In the genomic region with DNA sequence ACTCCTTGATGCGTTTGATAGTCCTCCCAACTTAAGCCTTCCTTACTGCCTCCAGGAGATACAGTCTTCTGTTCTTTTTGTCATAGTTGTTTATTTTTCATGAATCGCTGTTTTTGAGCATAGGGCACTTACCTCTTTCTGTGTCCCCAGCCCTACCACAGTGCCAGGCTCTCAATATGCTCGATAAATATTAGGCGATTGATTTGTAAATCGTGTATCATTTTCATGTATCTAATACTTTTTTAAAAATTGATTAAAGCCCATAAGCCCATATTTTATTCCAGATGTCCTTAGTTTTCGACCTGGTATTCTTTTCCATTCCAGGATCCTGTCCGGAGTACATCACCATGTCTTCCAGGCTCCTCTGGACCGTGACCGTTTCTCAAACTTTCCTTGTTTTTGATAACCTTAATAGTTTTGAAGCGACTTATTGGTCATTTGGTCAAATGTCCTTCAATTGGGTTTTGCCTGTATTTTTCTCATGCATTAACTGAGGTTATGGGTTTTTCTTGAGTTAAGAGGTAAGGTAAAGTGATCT, we compare ENCODE assay signal across 8 cellular contexts. TPM values are rescaled to one million over a fixed set of nuclear protein-coding genes. Genes with fewer than 3 reads are reported as not detected.
DNase-seq lines count a peak whose midpoint lies in the region; ATAC-seq and TF ChIP-seq lines count a peak whose summit lies in the region.

No MANE protein-coding gene starts in this region.

- ATAC-seq in GM19455 (IDR thresholded peaks at IDR 0.05; ENCODE audit: unreplicated experiment) (peak; percentile 39), HG03571 (IDR thresholded peaks at IDR 0.05; ENCODE audit: unreplicated experiment) (peak; percentile 16), GM21737 (IDR thresholded peaks at IDR 0.05; ENCODE audit: unreplicated experiment) (no peak)
- ATAC-seq in naive thymus-derived CD4-positive, alpha-beta T cell = no peak

- H3K27ac ChIP-seq in breast epithelium = peak overlapping the region; percentile 97 to 98
- peak overlapping the region; percentile 93 for H3K27ac ChIP-seq in naive thymus-derived CD4-positive, alpha-beta T cell (ENCODE audit: low read depth, low read length)

- peak overlapping the region; percentile 79 to 86 (median 80) for H3K4me3 ChIP-seq in breast epithelium
- peak overlapping the region; percentile 97 for H3K4me3 ChIP-seq in naive thymus-derived CD4-positive, alpha-beta T cell (ENCODE audit: low read length)

- CTCF ChIA-PET in naive thymus-derived CD4-positive, alpha-beta T cell (lab: Charles Lee) = no interaction called here

- TF ChIP-seq POLR2A in breast epithelium (IDR thresholded peaks at IDR 0.05) = no peak

- H3K4me3 Mint-ChIP-seq in CD14-positive monocyte = peak overlapping the region; percentile 94 to 99
- peak overlapping the region; percentile 95 to 99 (median 97) for H3K4me3 Mint-ChIP-seq in naive thymus-derived CD4-positive, alpha-beta T cell

- POLR2A ChIA-PET in naive thymus-derived CD4-positive, alpha-beta T cell (lab: Charles Lee) = interaction anchor here (0.7 to 1.8 kb wide), 6 partner anchors 16 to 1702 kb away, joined by 3 to 23 read pairs (median 4); a partner anchor contains a TSS

- DNase-seq in CD14-positive monocyte (ENCODE audit: low spot score) (no peak), breast epithelium (ENCODE audit: low spot score in 2 of 2) (no peak), SKM-1 treated with dmso at 0.1 percent for 144 hours (lab: John Stamatoyannopoulos, UW; ENCODE audit: unreplicated experiment) (no peak), DMS79 treated with DMSO at 0.1 percent for 48 hours (lab: John Stamatoyannopoulos, UW) (no peak)
- no peak for DNase-seq in naive thymus-derived CD4-positive, alpha-beta T cell

- TF ChIP-seq CTCF in CD14-positive monocyte (IDR thresholded peaks at IDR 0.05) (no peak), breast epithelium (IDR thresholded peaks at IDR 0.05) (no peak)

- no peaks in the 10 kb centered on the region for H3K4me1 ChIP-seq in breast epithelium
- peaks cover 20 to 36% of the 10 kb centered on the region in 2 donors for H3K4me1 ChIP-seq in naive thymus-derived CD4-positive, alpha-beta T cell (ENCODE audit: control insufficient read depth in 2 of 2, insufficient read depth in 2 of 2, low read length in 2 of 2)

- no peaks in the 10 kb centered on the region for H3K9me3 ChIP-seq in breast epithelium
- no peaks in the 10 kb centered on the region for H3K9me3 ChIP-seq in naive thymus-derived CD4-positive, alpha-beta T cell (ENCODE audit: control insufficient read depth in 2 of 3, low read length in 3 of 3)

- peaks cover under 1 to 11% (median 9%) of the 10 kb centered on the region in 3 donors for H3K27me3 Mint-ChIP-seq in CD14-positive monocyte (ENCODE audit: low read depth in 3 of 3)
- peaks cover 23 to 37% (median 33%) of the 10 kb centered on the region in 5 donors for H3K27me3 Mint-ChIP-seq in naive thymus-derived CD4-positive, alpha-beta T cell

- peaks cover 0 to 5% (median 0%) of the 10 kb centered on the region in 7 donors for H3K9me3 Mint-ChIP-seq in CD14-positive monocyte
- peaks cover 0 to 7% (median 0%) of the 10 kb centered on the region in 11 donors for H3K9me3 Mint-ChIP-seq in naive thymus-derived CD4-positive, alpha-beta T cell

- intact Hi-C loops in CD14-positive monocyte (cut with micrococcal nuclease) (loop anchor here in 1 of 2 donors (5.0 kb wide), 1 partner anchor 1699 kb away; a partner anchor contains a TSS), breast epithelium (cut with DNase I; ENCODE audit: low total_unique reads) (no loop called here)
- intact Hi-C loops in naive thymus-derived CD4-positive, alpha-beta T cell (cut with micrococcal nuclease) = loop anchor here (1.0 to 10.0 kb wide), 13 partner anchors 9 to 1821 kb away; a partner anchor contains a TSS

- H3K4me1 Mint-ChIP-seq in CD14-positive monocyte = peaks cover 29% of the 10 kb centered on the region
- H3K4me1 Mint-ChIP-seq in naive thymus-derived CD4-positive, alpha-beta T cell = peaks cover 21 to 52% (median 43%) of the 10 kb centered on the region in 7 donors

- no peaks in the 10 kb centered on the region for H3K36me3 ChIP-seq in breast epithelium
- peaks cover 3 to 5% (median 4%) of the 10 kb centered on the region in 3 experiments for H3K36me3 ChIP-seq in naive thymus-derived CD4-positive, alpha-beta T cell (ENCODE audit: control insufficient read depth in 2 of 3, insufficient read depth in 3 of 3, low read length in 3 of 3)

- peaks cover 16 to 18% of the 10 kb centered on the region in 2 donors for H3K36me3 Mint-ChIP-seq in CD14-positive monocyte
- H3K36me3 Mint-ChIP-seq in naive thymus-derived CD4-positive, alpha-beta T cell = peaks cover 5 to 17% (median 13%) of the 10 kb centered on the region in 5 donors

- no peaks in the 10 kb centered on the region for H3K27me3 ChIP-seq in breast epithelium
- H3K27me3 ChIP-seq in naive thymus-derived CD4-positive, alpha-beta T cell (ENCODE audit: control insufficient read depth in 2 of 2, insufficient read depth in 2 of 2, low read length in 2 of 2) = no peaks in the 10 kb centered on the region

- peak overlapping the region in 6 of 7 donors; percentile 97 to 100 (median 99) for H3K27ac Mint-ChIP-seq in CD14-positive monocyte
- H3K27ac Mint-ChIP-seq in naive thymus-derived CD4-positive, alpha-beta T cell = peak overlapping the region; percentile 95 to 100 (median 99)

RNA-seq across cellular contexts. Expression of a gene that starts 0.4 kb away (rescaled TPM):
- 100 to 1,000 TPM in 1 of 2 donors, 10 to 100 TPM in 1; 97.9 to 119 TPM for polyA plus RNA-seq in CD14-positive monocyte
- 100 to 1,000 TPM in 2 of 3 donors, 10 to 100 TPM in 1; 84.2 to 111 (median 109) TPM for total RNA-seq in breast epithelium
- total RNA-seq in naive thymus-derived CD4-positive, alpha-beta T cell = 10 to 100 TPM; 53.3 to 93.4 (median 66.6) TPM
- 100 to 1,000 TPM; 141 to 157 TPM for polyA plus RNA-seq in naive thymus-derived CD4-positive, alpha-beta T cell

Comparison
In these comparisons a context has a peak if more than half of its experiments do, and no peak if none do; other contexts are left out.
1. ATAC-seq: peak in GM19455 (single experiment) and HG03571 (single experiment); none in naive thymus-derived CD4-positive, alpha-beta T cell (single experiment) and GM21737 (single experiment).